Comparison of ENCODE assay signal across 8 cellular contexts in genomic region chr2:111119847-111120252, GRCh38. TPM values are rescaled to one million over a fixed set of nuclear protein-coding genes. Genes with fewer than 3 reads are reported as not detected.
DNase-seq lines count a peak whose midpoint lies in the region; ATAC-seq, FAIRE-seq and TF ChIP-seq lines count a peak whose summit lies in the region.

No MANE protein-coding gene starts in this region.

- DNase-seq in DMS53 treated with DMSO at 0.1 percent for 48 hours (lab: John Stamatoyannopoulos, UW; ENCODE audit: unreplicated experiment) (peak; percentile 29), DMS53 (lab: John Stamatoyannopoulos, UW) (no peak), germinal center (ENCODE audit: low spot score) (peak; percentile 52), small intestine (no peak), HTR-8/SVneo (ENCODE audit: insufficient read length, low spot score) (no peak)
- no peak for DNase-seq in stimulated activated CD4-positive, alpha-beta T cell treated with anti-CD3 and anti-CD28 coated beads, Interleukin-4, amount 100 ng/mL, for 24 hours

- WGBS in small intestine, 3 donors, result 4 to 7% (median 5%) methylated on average over 26 of the region's 26 CpGs

- H3K27me3 ChIP-seq in small intestine (ENCODE audit: control insufficient read depth in 2 of 2, insufficient read depth in 2 of 2, low read length in 2 of 2), result peaks cover 0 to 10% of the 10 kb centered on the region in 2 donors

- no peak for ATAC-seq in HG03571 (IDR thresholded peaks at IDR 0.05; ENCODE audit: unreplicated experiment)

- TF ChIP-seq CTCF in WI38 (IDR thresholded peaks at IDR 0.05; ENCODE audit: low read depth, low read length), result no peak

- peaks cover 2% of the 10 kb centered on the region in 2 donors for H3K36me3 ChIP-seq in small intestine (ENCODE audit: control insufficient read depth in 2 of 2, insufficient read depth in 2 of 2, low read length in 2 of 2)

- H3K4me3 ChIP-seq in WI38 (ENCODE audit: low read depth, low read length) (peak overlapping the region; percentile 62), small intestine (ENCODE audit: low read depth in 1 of 2, low read length in 2 of 2) (peak overlapping the region; percentile 48 to 81)

- FAIRE-seq in small intestine (lab: Jason Lieb, UNC), result no peak
- no peak for FAIRE-seq in HTR-8/SVneo (lab: Jason Lieb, UNC)

- peaks cover 0 to 4% of the 10 kb centered on the region in 2 donors for H3K4me1 ChIP-seq in small intestine (ENCODE audit: control insufficient read depth in 2 of 2, insufficient read depth in 1 of 2, low read depth in 1 of 2, low read length in 1 of 2)

- H3K9me3 ChIP-seq in small intestine (ENCODE audit: control insufficient read depth, low read depth), result no peaks in the 10 kb centered on the region

- peak overlapping the region; percentile 55 to 56 for H3K27ac ChIP-seq in small intestine (ENCODE audit: low read depth in 1 of 2, low read length in 1 of 2)

RNA-seq across cellular contexts. Expression of gene BCL2L11, which starts 0.9 kb away (rescaled TPM):
- polyA plus RNA-seq in small intestine, result 10 to 100 TPM in 2 of 3 donors, 1 to 10 TPM in 1; 8.5 to 10.8 (median 10.3) TPM

Comparison
In these comparisons a context has a peak if more than half of its experiments do, and no peak if none do; other contexts are left out.
1. DNase-seq: peak in DMS53 treated with DMSO at 0.1 percent for 48 hours (single experiment) and germinal center (single experiment); none in DMS53 (single experiment), small intestine (single experiment), HTR-8/SVneo (single experiment) and stimulated activated CD4-positive, alpha-beta T cell treated with anti-CD3 and anti-CD28 coated beads, Interleukin-4, amount 100 ng/mL, for 24 hours (single experiment).